ENCODE assay signal across 15 cellular contexts in the genomic region with DNA sequence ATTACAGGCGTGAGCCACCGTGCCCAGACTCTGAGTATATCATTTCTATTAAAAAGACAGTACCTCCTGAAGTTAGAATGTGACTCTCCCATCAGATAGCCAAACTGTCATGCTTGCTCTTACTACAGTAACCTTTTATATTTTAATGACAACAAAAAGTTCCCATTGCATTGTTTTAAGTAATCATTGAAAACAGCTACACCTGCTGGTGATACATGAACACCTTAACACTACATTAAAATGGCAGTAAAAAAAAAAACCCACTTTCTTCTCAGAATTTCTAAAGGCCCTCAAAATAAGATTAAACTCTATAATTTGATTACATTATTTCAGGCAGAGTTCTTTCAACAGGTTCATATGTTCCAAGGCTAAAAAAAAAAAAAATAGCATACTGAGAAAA.
A peak's percentile ranks its signal among the peaks of the same experiment; 100 is the strongest.
DNase-seq lines count a peak whose midpoint lies in the region; ATAC-seq and TF ChIP-seq lines count a peak whose summit lies in the region.
"Had no signal": no experiment of that assay in that cellular context is flagged by ENCODE, and none has a peak within 500 bp of the region (broad histone marks: within the 10 kb centered on the region; RNA-seq: fewer than 3 reads in every experiment).

No MANE protein-coding gene starts in this region.

- no peak overlapping the region for H3K9ac ChIP-seq in KMS-11

- DNase-seq in ELR (ENCODE audit: low read depth): peak; percentile 22
- DNase-seq in chondrocyte (ENCODE audit: low spot score): no peak
- no peak for DNase-seq in progenitor cell of endocrine pancreas (ENCODE audit: low spot score, unreplicated experiment)
- DNase-seq in DMS79 (lab: John Stamatoyannopoulos, UW): no peak
- DNase-seq in activated naive CD4-positive, alpha-beta T cell treated with anti-CD3 and anti-CD28 coated beads for 36 hours: no peak
- DNase-seq: activated CD4-positive, alpha-beta T cell treated with anti-CD3 and anti-CD28 coated beads, Interleukin-2, amount 50 U/mL, for 48 hours; activated effector memory CD4-positive, alpha-beta T cell treated with Interleukin-2 at 50 U/mL for 16 hours; DMS79 treated with DMSO at 0.1 percent for 48 hours; naive B cell had no signal

- H2AFZ ChIP-seq in KMS-11 (ENCODE audit: low read depth): no peak overlapping the region

- TF ChIP-seq CTCF in KMS-11 (conservative IDR thresholded peaks at IDR 0.05; ENCODE audit: low read depth, low read length) (peak; percentile 33; the same call in 1 of the 2 replicates), chondrocyte (IDR thresholded peaks at IDR 0.05) (peak; percentile 69), progenitor cell of endocrine pancreas (IDR thresholded peaks at IDR 0.05; ENCODE audit: unreplicated experiment) (peak; percentile 38)

- no peaks in the 10 kb centered on the region for H3K27me3 Mint-ChIP-seq in chondrocyte (ENCODE audit: low read depth)
- H3K27me3 Mint-ChIP-seq in progenitor cell of endocrine pancreas: no peaks in the 10 kb centered on the region
- no peaks in the 10 kb centered on the region for H3K27me3 Mint-ChIP-seq in activated naive CD4-positive, alpha-beta T cell treated with anti-CD3 and anti-CD28 coated beads for 36 hours (ENCODE audit: low read depth)
- H3K27me3 Mint-ChIP-seq: central memory CD8-positive, alpha-beta T cell; naive B cell had no signal

- H3K27me3 ChIP-seq in KMS-11 (ENCODE audit: insufficient read depth, low read depth): no peaks in the 10 kb centered on the region

- CTCF ChIA-PET in activated naive CD4-positive, alpha-beta T cell treated with anti-CD3 and anti-CD28 coated beads for 36 hours (lab: Charles Lee): interaction anchor here (0.7 to 5.0 kb wide), 3 partner anchors 9 to 162 kb away, joined by 3 to 22 read pairs (median 3); no protein-coding TSS in a partner anchor

- peak overlapping the region; percentile 5 for H3K27ac Mint-ChIP-seq in chondrocyte (ENCODE audit: unreplicated experiment)
- no peak overlapping the region for H3K27ac Mint-ChIP-seq in progenitor cell of endocrine pancreas
- no peak overlapping the region for H3K27ac Mint-ChIP-seq in activated naive CD4-positive, alpha-beta T cell treated with anti-CD3 and anti-CD28 coated beads for 36 hours
- H3K27ac Mint-ChIP-seq: T-helper 1 cell treated with Interleukin-12 subunit alpha and Interleukin-12 subunit beta and Interleukin-4 antibody, amounts not matched to agents 30 μg/mL and 1 μg/mL, for 36 hours had no signal

- no peaks in the 10 kb centered on the region for H3K4me1 ChIP-seq in KMS-11 (ENCODE audit: low read depth, poor library complexity, severe bottlenecking)

- H3K27ac ChIP-seq in KMS-11: no peak overlapping the region
- H3K27ac ChIP-seq: skin epidermis, thoracic aorta had no signal

- H3K4me3 ChIP-seq in KMS-11 (IDR thresholded peaks at IDR 0.05; ENCODE audit: insufficient read depth, low read depth, low read length): no peak overlapping the region
- H3K4me3 ChIP-seq: skin epidermis, thoracic aorta had no signal

- peaks cover 25% of the 10 kb centered on the region for H3K36me3 Mint-ChIP-seq in chondrocyte (ENCODE audit: low read depth)
- peaks cover 21% of the 10 kb centered on the region for H3K36me3 Mint-ChIP-seq in progenitor cell of endocrine pancreas (ENCODE audit: insufficient read depth)
- H3K36me3 Mint-ChIP-seq in activated naive CD4-positive, alpha-beta T cell treated with anti-CD3 and anti-CD28 coated beads for 36 hours (ENCODE audit: low read depth): peaks cover 19% of the 10 kb centered on the region

- no peaks in the 10 kb centered on the region for H3K4me1 Mint-ChIP-seq in chondrocyte (ENCODE audit: low read depth)
- no peaks in the 10 kb centered on the region for H3K4me1 Mint-ChIP-seq in progenitor cell of endocrine pancreas (ENCODE audit: low read depth)
- H3K4me1 Mint-ChIP-seq in activated naive CD4-positive, alpha-beta T cell treated with anti-CD3 and anti-CD28 coated beads for 36 hours (ENCODE audit: low read depth): no peaks in the 10 kb centered on the region
- H3K4me1 Mint-ChIP-seq: central memory CD8-positive, alpha-beta T cell had no signal

- intact Hi-C loops in activated naive CD4-positive, alpha-beta T cell treated with anti-CD3 and anti-CD28 coated beads for 36 hours (cut with micrococcal nuclease): loop anchor here (1.0 kb wide), 2 partner anchors 85 to 151 kb away; no protein-coding TSS in a partner anchor

- H3K4me2 ChIP-seq in KMS-11: no peak overlapping the region

- no peaks in the 10 kb centered on the region for H4K20me1 ChIP-seq in KMS-11 (ENCODE audit: insufficient read depth)

- H3K9me3 Mint-ChIP-seq in chondrocyte (ENCODE audit: low read depth): no peaks in the 10 kb centered on the region
- H3K9me3 Mint-ChIP-seq in progenitor cell of endocrine pancreas (ENCODE audit: low read depth): no peaks in the 10 kb centered on the region
- no peaks in the 10 kb centered on the region for H3K9me3 Mint-ChIP-seq in activated naive CD4-positive, alpha-beta T cell treated with anti-CD3 and anti-CD28 coated beads for 36 hours
- H3K9me3 Mint-ChIP-seq: central memory CD8-positive, alpha-beta T cell; naive B cell; T-helper 1 cell treated with Interleukin-12 subunit alpha and Interleukin-12 subunit beta and Interleukin-4 antibody, amounts not matched to agents 30 μg/mL and 1 μg/mL, for 36 hours had no signal

- H3K79me2 ChIP-seq in KMS-11 (ENCODE audit: insufficient read depth, low read depth): no peaks in the 10 kb centered on the region

- no peak for ATAC-seq in HG02759 (IDR thresholded peaks at IDR 0.05; ENCODE audit: unreplicated experiment)

- no peaks in the 10 kb centered on the region for H3K36me3 ChIP-seq in KMS-11 (ENCODE audit: insufficient read depth)

- H3K4me3 Mint-ChIP-seq in chondrocyte (ENCODE audit: unreplicated experiment) (no peak overlapping the region), progenitor cell of endocrine pancreas (ENCODE audit: low read depth) (no peak overlapping the region)
- no peak overlapping the region for H3K4me3 Mint-ChIP-seq in activated naive CD4-positive, alpha-beta T cell treated with anti-CD3 and anti-CD28 coated beads for 36 hours
- H3K4me3 Mint-ChIP-seq: central memory CD8-positive, alpha-beta T cell; naive B cell; T-helper 1 cell treated with Interleukin-12 subunit alpha and Interleukin-12 subunit beta and Interleukin-4 antibody, amounts not matched to agents 30 μg/mL and 1 μg/mL, for 36 hours had no signal
